ENCODE assay signal across 8 cellular contexts in the genomic region with DNA sequence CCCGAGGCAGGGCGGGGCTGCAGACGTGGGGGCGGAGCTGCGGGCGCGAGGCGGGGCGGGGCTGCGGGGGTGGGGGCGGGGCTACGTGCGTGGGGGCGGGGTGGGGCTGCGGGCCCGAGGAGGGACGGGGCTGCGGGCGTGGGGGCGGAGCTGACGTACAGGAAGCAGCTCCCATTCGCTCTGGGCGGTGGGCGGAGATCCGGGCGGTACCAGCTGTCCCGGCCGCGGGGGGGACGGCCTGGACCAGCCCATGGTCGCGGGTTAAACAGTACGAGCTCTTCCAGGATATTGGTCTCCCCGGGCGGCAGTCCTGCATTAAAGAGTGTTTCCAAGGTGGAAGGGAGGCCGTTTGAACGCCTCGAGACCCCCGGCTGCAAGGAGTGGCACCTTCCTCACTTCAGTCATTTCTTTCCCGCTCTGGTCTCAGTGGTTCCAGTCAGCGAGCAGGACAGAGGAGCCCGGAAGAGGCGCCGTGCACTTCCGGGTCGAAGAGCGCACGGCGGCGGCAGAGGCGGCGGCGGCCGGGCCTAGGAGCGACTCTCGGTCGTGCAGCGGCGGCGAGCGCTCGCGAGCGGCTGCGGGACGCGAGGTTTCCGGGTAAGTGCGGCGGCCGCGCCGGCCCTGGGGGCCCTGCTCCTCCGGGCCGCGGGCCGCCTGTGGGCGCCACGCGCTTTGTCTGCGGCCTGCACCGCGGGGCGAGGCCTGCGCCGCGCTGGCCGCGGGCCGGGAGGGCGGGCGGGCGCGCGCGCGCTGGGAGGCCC. TPM values are rescaled to one million over a fixed set of nuclear protein-coding genes. Genes with fewer than 3 reads are reported as not detected.
DNase-seq lines count a peak whose midpoint lies in the region; ATAC-seq and TF ChIP-seq lines count a peak whose summit lies in the region.

Gene PHRF1, plus strand, starts transcription at position 475 of the 761 bp plus-strand sequence. CDS start 5,043 bp downstream, outside the sequence.

- DNase-seq in GM04504 (ENCODE audit: low read depth) = peak; percentile 86
- peak; percentile 89 for DNase-seq in HFFc6
- DNase-seq in NB4 (ENCODE audit: low read depth) = peak; percentile 92
- DNase-seq in SK-N-DZ (ENCODE audit: low spot score) = peak; percentile 94
- DNase-seq in activated naive CD4-positive, alpha-beta T cell treated with anti-CD3 and anti-CD28 coated beads for 36 hours = peak; percentile 96
- DNase-seq in non-pigmented ciliary epithelial cell (ENCODE audit: low read depth) = peak; percentile 60
- DNase-seq in substantia nigra (lab: John Stamatoyannopoulos, UW) = peak; percentile 81 to 99 (median 94)

- H3K4me3 Mint-ChIP-seq in HFFc6 = peak within 1 kb of the TSS; percentile 95
- peak within 1 kb of the TSS; percentile 88 for H3K4me3 Mint-ChIP-seq in activated naive CD4-positive, alpha-beta T cell treated with anti-CD3 and anti-CD28 coated beads for 36 hours

- 0% methylated on average over 1 of the region's 97 CpGs; no CpG with 5 or more reads in 1 of the 2 donors for WGBS in gastroesophageal sphincter (ENCODE audit: low coverage in 1 of 2), 2 donors

- TF ChIP-seq POLR2A in NB4 (IDR thresholded peaks at IDR 0.05; ENCODE audit: extremely low read depth, insufficient read length) = peak; percentile 71
- TF ChIP-seq POLR2A in gastroesophageal sphincter (IDR thresholded peaks at IDR 0.05) = peak; percentile 78 to 80

- CTCF ChIA-PET in activated naive CD4-positive, alpha-beta T cell treated with anti-CD3 and anti-CD28 coated beads for 36 hours (lab: Charles Lee) = interaction anchor here (1.1 kb wide), 1 partner anchor 151 kb away, joined by 4 read pairs; no protein-coding TSS in a partner anchor

- H3K36me3 Mint-ChIP-seq in HFFc6 (ENCODE audit: low read depth) = peaks cover 6% of the 10 kb centered on the region; the same call in 1 of the 2 replicates
- peaks cover 5% of the 10 kb centered on the region for H3K36me3 Mint-ChIP-seq in activated naive CD4-positive, alpha-beta T cell treated with anti-CD3 and anti-CD28 coated beads for 36 hours (ENCODE audit: low read depth)

- no peak for TF ChIP-seq EP300 in gastroesophageal sphincter (IDR thresholded peaks at IDR 0.05)

- H3K4me1 ChIP-seq in gastroesophageal sphincter = peaks cover 0 to 60% (median 45%) of the 10 kb centered on the region in 3 donors

- peaks cover 3% of the 10 kb centered on the region; the same call in 1 of the 2 replicates for H3K27me3 Mint-ChIP-seq in HFFc6 (ENCODE audit: insufficient read depth)
- peaks cover 6% of the 10 kb centered on the region for H3K27me3 Mint-ChIP-seq in activated naive CD4-positive, alpha-beta T cell treated with anti-CD3 and anti-CD28 coated beads for 36 hours (ENCODE audit: low read depth)

- H3K36me3 ChIP-seq in gastroesophageal sphincter = peaks cover 0 to under 1% of the 10 kb centered on the region in 2 donors

- no peaks in the 10 kb centered on the region for H3K9me3 ChIP-seq in gastroesophageal sphincter

- H3K27ac ChIP-seq in gastroesophageal sphincter (peak within 1 kb of the TSS; percentile 76 to 97 (median 91)), substantia nigra (ENCODE audit: low read depth, low read length, poor library complexity, severe bottlenecking) (peak within 1 kb of the TSS; percentile 91)

- peaks cover 40% of the 10 kb centered on the region for H3K4me1 Mint-ChIP-seq in HFFc6 (ENCODE audit: low read depth)
- peaks cover 48% of the 10 kb centered on the region for H3K4me1 Mint-ChIP-seq in activated naive CD4-positive, alpha-beta T cell treated with anti-CD3 and anti-CD28 coated beads for 36 hours (ENCODE audit: low read depth)

- TF ChIP-seq CTCF in HFFc6 (IDR thresholded peaks at IDR 0.05) (no peak), NB4 (IDR thresholded peaks at IDR 0.05; ENCODE audit: low read depth, low read length) (no peak), gastroesophageal sphincter (IDR thresholded peaks at IDR 0.05) (peak in 1 of 4 experiments; percentile 31)

- intact Hi-C loops in activated naive CD4-positive, alpha-beta T cell treated with anti-CD3 and anti-CD28 coated beads for 36 hours (cut with micrococcal nuclease) = loop anchor here (1.0 to 5.0 kb wide), 8 partner anchors 8 to 221 kb away; partner anchors contain the start of genes HRAS, IRF7, LMNTD2 and RASSF7

- peak; percentile 95 for ATAC-seq in gastroesophageal sphincter

- peak within 1 kb of the TSS; percentile 98 for H3K27ac Mint-ChIP-seq in HFFc6
- peak within 1 kb of the TSS; percentile 99 for H3K27ac Mint-ChIP-seq in activated naive CD4-positive, alpha-beta T cell treated with anti-CD3 and anti-CD28 coated beads for 36 hours

- peak within 1 kb of the TSS; percentile 81 for H3K4me3 ChIP-seq in NB4 (ENCODE audit: low read depth, low read length)
- peak within 1 kb of the TSS; percentile 77 to 88 for H3K4me3 ChIP-seq in gastroesophageal sphincter

- H3K9me3 Mint-ChIP-seq in HFFc6 = no peaks in the 10 kb centered on the region
- no peaks in the 10 kb centered on the region for H3K9me3 Mint-ChIP-seq in activated naive CD4-positive, alpha-beta T cell treated with anti-CD3 and anti-CD28 coated beads for 36 hours

- H3K27me3 ChIP-seq in gastroesophageal sphincter = no peaks in the 10 kb centered on the region

RNA-seq across cellular contexts. Expression of gene PHRF1, which starts in this region (rescaled TPM):
- total RNA-seq in HFFc6 (2021; fragmentation: NEBNext Ultra II Directional; extraction: Animal tissue kit (Norgen Biotek cat#: 25700)) = 10 to 100 TPM; 23.8 to 27.5 (median 24.8) TPM
- 16.2 and 26.4 TPM in 2 replicates for polyA plus RNA-seq in SK-N-DZ (2014; cell fraction: cytosol; rRNA removed)
- polyA plus RNA-seq in SK-N-DZ (2014; cell fraction: nucleus; rRNA removed) = 24.4 and 26.5 TPM in 2 replicates
- total RNA-seq in activated naive CD4-positive, alpha-beta T cell treated with anti-CD3 and anti-CD28 coated beads for 36 hours = 10 to 100 TPM; 25.6 to 26.1 TPM
- total RNA-seq in gastroesophageal sphincter = 10 to 100 TPM; 18.0 to 28.0 (median 25.1) TPM

Comparison
In these comparisons a context has a peak if more than half of its experiments do, and no peak if none do; other contexts are left out.
1. Peak in every context shown above with its lines: DNase-seq, ATAC-seq, H3K4me3 ChIP-seq and H3K27ac ChIP-seq.